In the genomic region with DNA sequence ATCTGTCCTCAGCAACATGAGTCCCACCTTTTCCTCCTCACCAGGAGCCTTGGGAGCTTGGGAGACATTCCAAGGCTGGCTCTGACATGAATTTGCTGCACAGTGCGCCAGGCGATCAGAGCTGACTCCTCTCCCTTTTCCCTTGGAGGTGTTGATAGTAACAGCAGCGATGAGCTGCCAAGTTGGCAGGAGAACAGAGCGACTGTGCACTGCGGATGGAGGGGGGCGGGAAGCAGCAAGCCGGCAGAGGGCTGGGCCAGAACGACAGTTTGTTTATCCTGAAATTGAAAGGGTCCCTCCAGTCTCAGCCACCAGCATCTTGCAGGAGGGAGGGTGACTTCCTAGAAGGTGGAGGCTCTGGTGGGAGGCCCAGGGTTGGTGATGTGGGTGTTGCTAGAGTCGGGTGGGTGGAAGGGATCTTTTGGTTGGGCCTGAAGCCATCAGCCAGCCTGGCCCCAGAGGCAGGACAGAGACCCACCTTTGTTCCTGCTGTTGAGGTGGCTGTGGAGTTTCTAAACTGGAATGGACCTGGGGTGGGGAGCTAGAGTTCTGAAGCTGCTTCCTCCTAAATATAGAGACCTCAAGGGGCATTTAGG, we compare ENCODE assay signal across 12 cellular contexts. TPM values are rescaled to one million over a fixed set of nuclear protein-coding genes. Genes with fewer than 3 reads are reported as not detected.
A peak's percentile ranks its signal among the peaks of the same experiment; 100 is the strongest.
DNase-seq lines count a peak whose midpoint lies in the region; ATAC-seq and TF ChIP-seq lines count a peak whose summit lies in the region.
"Had no signal": no experiment of that assay in that cellular context is flagged by ENCODE, and none has a peak within 500 bp of the region (broad histone marks: within the 10 kb centered on the region; RNA-seq: fewer than 3 reads in every experiment).

No MANE protein-coding gene starts in this region.

- H3K4me1 ChIP-seq in GM23248 (ENCODE audit: insufficient read depth) (no peaks in the 10 kb centered on the region), parathyroid adenoma (no peaks in the 10 kb centered on the region)

- DNase-seq in GM23248 (peak; percentile 42), fibroblast of the aortic adventitia (ENCODE audit: low read depth) (peak; percentile 15), SKM-1 treated with dmso at 0.1 percent for 144 hours (lab: John Stamatoyannopoulos, UW; ENCODE audit: unreplicated experiment) (no peak), NCI-H1417 (lab: John Stamatoyannopoulos, UW) (no peak)
- no peak for DNase-seq in stimulated activated CD4-positive, alpha-beta T cell treated with anti-CD3 and anti-CD28 coated beads, Interleukin-4, amount 100 ng/mL, for 4 hours
- DNase-seq: activated naive CD8-positive, alpha-beta T cell treated with anti-CD3 and anti-CD28 coated beads, Interleukin-2, amount 10 ng/mL, durations not matched to agents 7 days and 5 days; PC-3 had no signal

- no peaks in the 10 kb centered on the region for H3K9me2 ChIP-seq in GM23248 (ENCODE audit: insufficient read depth)

- no peak for ATAC-seq in HG03378 (IDR thresholded peaks at IDR 0.05; ENCODE audit: unreplicated experiment)
- ATAC-seq: PC-3, WTC11 had no signal

- H3K9me3 ChIP-seq in GM23248 (ENCODE audit: low read depth) (no peaks in the 10 kb centered on the region), parathyroid adenoma (ENCODE audit: control insufficient read depth, low read length) (no peaks in the 10 kb centered on the region)

- H3K9ac ChIP-seq in GM23248 = no peak overlapping the region
- no peak overlapping the region for H3K9ac ChIP-seq in parathyroid adenoma

- H3K4me2 ChIP-seq in GM23248 (ENCODE audit: unreplicated experiment) (no peak overlapping the region), parathyroid adenoma (ENCODE audit: low read length) (no peak overlapping the region)

- H3K27ac ChIP-seq in GM23248 (no peak overlapping the region), parathyroid adenoma (no peak overlapping the region)

- H3F3A ChIP-seq in GM23248 (ENCODE audit: insufficient read depth) = no peaks in the 10 kb centered on the region

- H3K27me3 ChIP-seq in GM23248 (replicated peaks; ENCODE audit: insufficient read depth) = peaks cover 20% of the 10 kb centered on the region
- no peaks in the 10 kb centered on the region for H3K27me3 ChIP-seq in parathyroid adenoma (ENCODE audit: control insufficient read depth, insufficient read depth, low read length)

- TF ChIP-seq CTCF in fibroblast of the aortic adventitia (IDR thresholded peaks at IDR 0.05; ENCODE audit: insufficient read depth, low read length) (no peak), parathyroid adenoma (IDR thresholded peaks at IDR 0.05) (no peak)

- 1 to 2% methylated on average over 9 of the region's 9 CpGs for WGBS in GM23248 (ENCODE audit: low coverage in 1 of 2, low lambda C conversion rate in 2 of 2, missing lambda C conversion rate in 2 of 2), 2 experiments

- in situ Hi-C loops in GM23248 (cut with MboI) = no loop called here

- H3K36me3 ChIP-seq in GM23248 (ENCODE audit: low read depth) (no peaks in the 10 kb centered on the region), parathyroid adenoma (ENCODE audit: control insufficient read depth, insufficient read depth, low read length) (no peaks in the 10 kb centered on the region)

- H4K20me1 ChIP-seq in GM23248 (ENCODE audit: insufficient read depth) = no peaks in the 10 kb centered on the region

- no peak overlapping the region for H3K4me3 ChIP-seq in GM23248
- H3K4me3 ChIP-seq in fibroblast of the aortic adventitia (ENCODE audit: low read depth, low read length) = no peak overlapping the region
- no peak overlapping the region for H3K4me3 ChIP-seq in parathyroid adenoma (ENCODE audit: low read depth, low read length)
- H3K4me3 ChIP-seq: skin epidermis had no signal

- no peak overlapping the region for H2AFZ ChIP-seq in GM23248
- H2AFZ ChIP-seq in parathyroid adenoma = peak overlapping the region; percentile 63

- H3K79me2 ChIP-seq in GM23248 (ENCODE audit: insufficient read depth) (no peaks in the 10 kb centered on the region), parathyroid adenoma (no peaks in the 10 kb centered on the region)

TF ChIP-seq in PFSK-1, 5 proteins besides CTCF, POLR2A, EP300 and RAD21:
- no peak for TF ChIP-seq SIN3A (IDR thresholded peaks at IDR 0.05; ENCODE audit: borderline replicate concordance, insufficient read depth, low read length)
- TF ChIP-seq FOXP2 (optimal IDR thresholded peaks at IDR 0.05; ENCODE audit: borderline replicate concordance, extremely low read depth, extremely low read length, insufficient read depth) = peak; percentile 31
- no peak for TF ChIP-seq TAF1 (IDR thresholded peaks at IDR 0.05; ENCODE audit: borderline replicate concordance, insufficient read depth, low read length)
- no peak for TF ChIP-seq POLR2AphosphoS5 (IDR thresholded peaks at IDR 0.05; ENCODE audit: low read depth, low read length)
- TF ChIP-seq REST (IDR thresholded peaks at IDR 0.05; ENCODE audit: insufficient read depth in 1 of 2, low read depth in 2 of 2, low read length in 2 of 2) = no peak; a peak in 1 of 4 replicates

RNA-seq across cellular contexts. Expression of gene DYNLL2, which starts 22.5 kb away (rescaled TPM):
- 9.9 and 11.3 TPM in 2 replicates for total RNA-seq in GM23248 (2014; rRNA removed; shearing (Covaris generic))
- polyA plus RNA-seq in GM23248 (2016; fragmentation: Nextera tagmentation; extraction: Ambion mirVana) = 1.0 and 1.5 TPM in 2 replicates
- 47.3 TPM for polyA plus RNA-seq in PFSK-1 (2012; ENCODE audit: insufficient read length, low read depth)
- total RNA-seq in fibroblast of the aortic adventitia (ENCODE audit: low replicate concordance) = 15.0 and 17.4 TPM in 2 replicates

RNA-seq across cellular contexts. Expression of gene SRSF1, which starts 53.6 kb away (rescaled TPM):
- total RNA-seq in GM23248 (2014; rRNA removed; shearing (Covaris generic)) = 204 and 228 TPM in 2 replicates
- polyA plus RNA-seq in GM23248 (2016; fragmentation: Nextera tagmentation; extraction: Ambion mirVana) = 125 and 130 TPM in 2 replicates
- 203 TPM for polyA plus RNA-seq in PFSK-1 (2012; ENCODE audit: insufficient read length, low read depth)
- total RNA-seq in fibroblast of the aortic adventitia (ENCODE audit: low replicate concordance) = 330 and 375 TPM in 2 replicates

Comparison
In these comparisons a context has a peak if more than half of its experiments do, and no peak if none do; other contexts are left out.
1. DNase-seq: peak in GM23248 (single experiment) and fibroblast of the aortic adventitia (single experiment); none in SKM-1 treated with dmso at 0.1 percent for 144 hours (single experiment), NCI-H1417 (0 of 3) and stimulated activated CD4-positive, alpha-beta T cell treated with anti-CD3 and anti-CD28 coated beads, Interleukin-4, amount 100 ng/mL, for 4 hours (0 of 2).